Comparison of ENCODE assay signal across 18 cellular contexts in genomic region chr7:149763563-149764240, GRCh38. TPM values are rescaled to one million over a fixed set of nuclear protein-coding genes. Genes with fewer than 3 reads are reported as not detected.
A peak's percentile ranks its signal among the peaks of the same experiment; 100 is the strongest.
DNase-seq lines count a peak whose midpoint lies in the region; ATAC-seq and TF ChIP-seq lines count a peak whose summit lies in the region.
"Had no signal": no experiment of that assay in that cellular context is flagged by ENCODE, and none has a peak within 500 bp of the region (broad histone marks: within the 10 kb centered on the region; RNA-seq: fewer than 3 reads in every experiment).

No MANE protein-coding gene starts in this region.

- CTCF ChIA-PET in PC-3 (lab: Charles Lee), result no interaction called here

- WGBS in heart right ventricle, 2 donors, result 74 to 79% methylated on average over 22 of the region's 22 CpGs

- H3K9me3 ChIP-seq in PC-3 (ENCODE audit: low read length), result no peaks in the 10 kb centered on the region
- no peaks in the 10 kb centered on the region for H3K9me3 ChIP-seq in iPS-15b (ENCODE audit: control insufficient read depth, insufficient read depth, low read length)
- no peaks in the 10 kb centered on the region for H3K9me3 ChIP-seq in osteoblast (ENCODE audit: low read depth, low read length)
- no peaks in the 10 kb centered on the region for H3K9me3 ChIP-seq in heart right ventricle
- H3K9me3 ChIP-seq: BE2C had no signal

- H3K4me1 ChIP-seq in PC-3 (ENCODE audit: insufficient read depth, low read length) (no peaks in the 10 kb centered on the region), iPS-15b (ENCODE audit: control insufficient read depth, insufficient read depth, low read length) (no peaks in the 10 kb centered on the region), osteoblast (ENCODE audit: insufficient read depth, low read length) (no peaks in the 10 kb centered on the region), heart right ventricle (peaks cover 0 to 16% (median 0%) of the 10 kb centered on the region in 9 donors)
- H3K4me1 ChIP-seq: BE2C had no signal

- H2AFZ ChIP-seq in PC-3 (ENCODE audit: low read length) (no peak overlapping the region), osteoblast (ENCODE audit: low read length) (no peak overlapping the region)

- H4K20me1 ChIP-seq in PC-3 (ENCODE audit: low read length) (no peaks in the 10 kb centered on the region), osteoblast (ENCODE audit: insufficient read depth, low read length) (no peaks in the 10 kb centered on the region)

- TF ChIP-seq CTCF in PC-3 (conservative IDR thresholded peaks at IDR 0.05; ENCODE audit: low read depth, low read length) (no peak), osteoblast (IDR thresholded peaks at IDR 0.05; ENCODE audit: extremely low read depth, low read depth, low read length) (no peak), heart right ventricle (IDR thresholded peaks at IDR 0.05) (no peak)

- H3K4me2 ChIP-seq in PC-3 (ENCODE audit: low read length) (no peak overlapping the region), osteoblast (ENCODE audit: insufficient read depth, low read length) (no peak overlapping the region)

- POLR2A ChIA-PET in PC-3 (lab: Charles Lee; ENCODE audit: unreplicated experiment), result no interaction called here

- H3K27ac ChIP-seq in PC-3 (ENCODE audit: low read length) (no peak overlapping the region), osteoblast (ENCODE audit: low read depth, low read length) (no peak overlapping the region), heart right ventricle (no peak overlapping the region)
- H3K27ac ChIP-seq: HL-60 had no signal

- H3K9ac ChIP-seq in PC-3 (ENCODE audit: low read length), result no peak overlapping the region
- H3K9ac ChIP-seq in iPS-15b (ENCODE audit: low read depth, low read length), result no peak overlapping the region

- BruUV-seq in PC-3 (replicated peaks; lab: Mats Ljungman, UMichigan), result no TSS peak

- H3K79me2 ChIP-seq in PC-3 (ENCODE audit: low read length), result no peaks in the 10 kb centered on the region
- no peaks in the 10 kb centered on the region for H3K79me2 ChIP-seq in osteoblast (ENCODE audit: insufficient read depth, low read length)

- H3F3A ChIP-seq in PC-3 (ENCODE audit: low read length, unreplicated experiment), result no peaks in the 10 kb centered on the region

- no peaks in the 10 kb centered on the region for H3K36me3 ChIP-seq in PC-3 (ENCODE audit: low read depth, low read length)
- no peaks in the 10 kb centered on the region for H3K36me3 ChIP-seq in iPS-15b (ENCODE audit: control insufficient read depth, insufficient read depth, low read length)
- H3K36me3 ChIP-seq in osteoblast (ENCODE audit: insufficient read depth, low read length), result no peaks in the 10 kb centered on the region
- H3K36me3 ChIP-seq in heart right ventricle, result peaks cover 0 to 42% (median 0%) of the 10 kb centered on the region in 9 donors
- H3K36me3 ChIP-seq: BE2C had no signal

- no peak overlapping the region for H3K4me3 ChIP-seq in PC-3 (ENCODE audit: low read length)
- H3K4me3 ChIP-seq in iPS-15b (ENCODE audit: low read depth, low read length), result peak overlapping the region; percentile 39
- H3K4me3 ChIP-seq in osteoblast (ENCODE audit: insufficient read depth, low read length), result no peak overlapping the region
- no peak overlapping the region for H3K4me3 ChIP-seq in heart right ventricle
- H3K4me3 ChIP-seq: GM12878 had no signal

- DNase-seq in PC-3 (no peak), osteoblast (ENCODE audit: insufficient read length, low spot score, missing footprints) (peak; percentile 80), heart right ventricle (no peak), NCI-H510A (lab: John Stamatoyannopoulos, UW) (no peak)
- DNase-seq: BE2C; C1 segment of cervical spinal cord; CD4-positive, CD25-positive, alpha-beta regulatory T cell; COR-L47; DMS 273 treated with DMSO at 0.1 percent for 48 hours; DMS53; DND-41; EL; HCEC 1CT had no signal

- no peaks in the 10 kb centered on the region for H3K27me3 ChIP-seq in PC-3 (ENCODE audit: low read length)
- H3K27me3 ChIP-seq in iPS-15b (ENCODE audit: control insufficient read depth, insufficient read depth, low read length), result peaks cover 97% of the 10 kb centered on the region
- H3K27me3 ChIP-seq in osteoblast (ENCODE audit: insufficient read depth, low read length), result peaks cover 45% of the 10 kb centered on the region
- H3K27me3 ChIP-seq in heart right ventricle, result peaks cover 4 to 49% (median 26%) of the 10 kb centered on the region in 7 donors

- H3K9me2 ChIP-seq in PC-3 (replicated peaks; ENCODE audit: low read length), result no peaks in the 10 kb centered on the region

- ATAC-seq in PC-3, result peak; percentile 20
- no peak for ATAC-seq in HG02870 (IDR thresholded peaks at IDR 0.05; ENCODE audit: unreplicated experiment)
- ATAC-seq in heart right ventricle, result no peak
- ATAC-seq: GM12878 had no signal

- intact Hi-C loops in PC-3 (cut with micrococcal nuclease), result no loop called here
- intact Hi-C loops in heart right ventricle (cut with DNase I), result no loop called here

RNA-seq across cellular contexts. Expression of gene ZNF467, which starts 9.7 kb away (rescaled TPM):
- total RNA-seq in PC-3 (2014; rRNA removed) (4.1 and 6.3 TPM in 2 replicates), osteoblast (not detected in 2 replicates), heart right ventricle (1 to 10 TPM; 2.2 to 7.3 (median 4.6) TPM)
- 10 to 100 TPM in 1 of 2 donors, 1 to 10 TPM in 1; 5.7 to 10.5 TPM for polyA plus RNA-seq in heart right ventricle
- total RNA-seq: A172, GM12878 had no signal
- polyA plus RNA-seq: GM12878 had no signal
